ENCODE assay signal across 8 cellular contexts in the genomic region with DNA sequence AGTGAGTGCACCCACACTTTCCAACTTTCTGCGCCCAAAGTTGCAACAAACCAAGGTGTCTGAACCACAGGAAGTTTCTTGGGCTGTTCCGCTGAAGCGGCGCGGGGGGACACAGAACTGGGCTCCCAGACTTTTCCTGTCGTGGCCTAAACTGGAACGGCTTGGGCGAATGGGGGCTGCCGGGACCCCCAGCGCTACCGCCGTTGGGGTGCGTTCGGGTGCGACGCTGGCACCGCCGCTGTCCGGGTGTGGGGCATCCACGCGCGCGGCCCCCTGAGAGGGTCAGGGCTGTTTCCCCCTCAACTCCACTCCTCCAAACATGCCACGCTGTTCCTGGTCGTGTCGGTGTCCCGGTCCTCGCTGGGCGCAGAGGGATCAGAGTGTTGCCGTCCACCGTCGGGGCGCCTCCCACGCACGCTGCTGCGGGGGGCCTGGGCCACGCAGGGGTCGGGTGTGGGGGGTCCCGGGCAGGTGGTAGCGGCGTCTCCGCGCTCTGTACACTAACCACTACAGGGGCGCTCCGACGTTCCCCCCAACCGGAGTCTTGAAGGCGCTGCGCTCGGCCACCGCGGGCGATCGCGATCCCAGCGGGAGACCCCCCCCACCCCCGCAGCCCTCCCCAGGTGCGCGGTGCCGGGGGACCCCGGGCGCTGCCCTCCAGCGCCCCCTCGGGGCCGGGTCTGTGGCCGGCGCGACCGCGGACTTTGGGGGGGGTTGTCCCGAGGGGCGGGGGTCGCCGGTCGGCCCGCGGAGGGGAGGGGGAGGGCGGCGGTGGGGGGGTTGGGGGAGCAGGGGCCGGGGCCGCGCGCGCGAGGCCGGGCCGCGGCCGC. TPM values are rescaled to one million over a fixed set of nuclear protein-coding genes. Genes with fewer than 3 reads are reported as not detected.
DNase-seq lines count a peak whose midpoint lies in the region; ATAC-seq and TF ChIP-seq lines count a peak whose summit lies in the region.

No MANE protein-coding gene starts in this region.

- DNase-seq in SIG-M5 treated with dmso at 0.1 percent for 504 hours (lab: John Stamatoyannopoulos, UW; ENCODE audit: unreplicated experiment) (peak; percentile 48), SIG-M5 (lab: John Stamatoyannopoulos, UW) (no peak), PC-3 (peak; percentile 52), cardiac muscle cell (ENCODE audit: low read depth in 1 of 2, low spot score in 1 of 2) (peak; percentile 46 to 76), posterior cingulate gyrus (peak in 6 of 10 donors; percentile 37 to 90 (median 72)), vagina (ENCODE audit: extremely low spot score in 2 of 2) (no peak)
- DNase-seq in activated gamma-delta T cell treated with anti-CD3 and anti-CD28 coated beads, Interleukin-2, amount 50 U/mL, for 16 hours (ENCODE audit: low read depth), result peak; percentile 45

- H3K9ac ChIP-seq in PC-3 (ENCODE audit: low read length), result peak overlapping the region; percentile 95

- peak overlapping the region; percentile 63 for H3K27ac ChIP-seq in PC-3 (ENCODE audit: low read length)
- no peak overlapping the region for H3K27ac ChIP-seq in cardiac muscle cell
- peak overlapping the region; percentile 79 for H3K27ac ChIP-seq in vagina

- H3K4me1 ChIP-seq in PC-3 (ENCODE audit: insufficient read depth, low read length), result peaks cover 28% of the 10 kb centered on the region
- H3K4me1 ChIP-seq in cardiac muscle cell (ENCODE audit: low read depth), result peaks cover 34% of the 10 kb centered on the region
- H3K4me1 ChIP-seq in vagina, result peaks cover 26% of the 10 kb centered on the region

- intact Hi-C loops in PC-3 (cut with micrococcal nuclease), result loop anchor here (1.0 to 2.0 kb wide), 7 partner anchors 42 to 422 kb away; no protein-coding TSS in a partner anchor
- intact Hi-C loops in posterior cingulate gyrus (cut with DNase I), result loop anchor here (2.0 kb wide), 1 partner anchor 126 kb away; no protein-coding TSS in a partner anchor
- intact Hi-C loops in vagina (cut with DNase I), result loop anchor here (5.0 to 10.0 kb wide), 4 partner anchors 42 to 128 kb away; no protein-coding TSS in a partner anchor

- peaks cover 39% of the 10 kb centered on the region for H3K79me2 ChIP-seq in PC-3 (ENCODE audit: low read length)

- peak overlapping the region; percentile 68 for H3K4me3 ChIP-seq in PC-3 (ENCODE audit: low read length)
- H3K4me3 ChIP-seq in cardiac muscle cell, result peak overlapping the region; percentile 68
- peak overlapping the region; percentile 59 to 79 for H3K4me3 ChIP-seq in vagina

- POLR2A ChIA-PET in PC-3 (lab: Charles Lee; ENCODE audit: unreplicated experiment), result interaction anchor here (0.6 to 0.8 kb wide), 2 partner anchors 68 to 297 kb away, joined by 8 to 17 read pairs; no protein-coding TSS in a partner anchor

- ATAC-seq in HG03025 (IDR thresholded peaks at IDR 0.05; ENCODE audit: low FRiP score, unreplicated experiment) (peak; percentile 34), PC-3 (peak; percentile 30)

- BruUV-seq in PC-3 (replicated peaks; lab: Mats Ljungman, UMichigan), result no TSS peak

- H2AFZ ChIP-seq in PC-3 (ENCODE audit: low read length), result peak overlapping the region; percentile 69

- CTCF ChIA-PET in PC-3 (lab: Charles Lee), result interaction anchor here (1.5 kb wide), 1 partner anchor 272 kb away, joined by 5 read pairs; no protein-coding TSS in a partner anchor

- no peaks in the 10 kb centered on the region for H3K27me3 ChIP-seq in PC-3 (ENCODE audit: low read length)
- H3K27me3 ChIP-seq in cardiac muscle cell, result peaks cover 8% of the 10 kb centered on the region
- no peaks in the 10 kb centered on the region for H3K27me3 ChIP-seq in vagina

- TF ChIP-seq CTCF in PC-3 (conservative IDR thresholded peaks at IDR 0.05; ENCODE audit: low read depth, low read length), result 0 out of 2 replicates have a peak, but pooled peaks have one; percentile 36
- peak; percentile 23 for TF ChIP-seq CTCF in cardiac muscle cell (IDR thresholded peaks at IDR 0.05; ENCODE audit: low read depth, low read length)
- peak in 2 of 3 experiments; percentile 7 to 17 for TF ChIP-seq CTCF in vagina (IDR thresholded peaks at IDR 0.05)

- H3K9me3 ChIP-seq in PC-3 (ENCODE audit: low read length) (no peaks in the 10 kb centered on the region), cardiac muscle cell (ENCODE audit: low read depth) (no peaks in the 10 kb centered on the region), vagina (no peaks in the 10 kb centered on the region)

- no peaks in the 10 kb centered on the region for H3F3A ChIP-seq in PC-3 (ENCODE audit: low read length, unreplicated experiment)

- peak overlapping the region; percentile 84 for H3K4me2 ChIP-seq in PC-3 (ENCODE audit: low read length)

- H4K20me1 ChIP-seq in PC-3 (ENCODE audit: low read length), result peaks cover 13% of the 10 kb centered on the region

- TF ChIP-seq POLR2A in vagina (IDR thresholded peaks at IDR 0.05), result no peak

- no peaks in the 10 kb centered on the region for H3K9me2 ChIP-seq in PC-3 (replicated peaks; ENCODE audit: low read length)

- H3K36me3 ChIP-seq in PC-3 (ENCODE audit: low read depth, low read length), result 0 out of 2 replicates have a peak, but pooled peaks cover 5% of the 10 kb centered on the region
- H3K36me3 ChIP-seq in cardiac muscle cell, result no peaks in the 10 kb centered on the region
- no peaks in the 10 kb centered on the region for H3K36me3 ChIP-seq in vagina

RNA-seq across cellular contexts. Expression of gene CUX1, which starts 2.2 kb away (rescaled TPM):
- total RNA-seq in PC-3 (2014; rRNA removed) (39.6 and 44.5 TPM in 2 replicates), cardiac muscle cell (71.7 and 85.3 TPM in 2 replicates), vagina (65.3 TPM)
- polyA plus RNA-seq in cardiac muscle cell, result 66.6 and 67.7 TPM in 2 replicates

Comparison
In these comparisons a context has a peak if more than half of its experiments do, and no peak if none do; other contexts are left out.
1. DNase-seq: peak in SIG-M5 treated with dmso at 0.1 percent for 504 hours (single experiment), PC-3 (single experiment), activated gamma-delta T cell treated with anti-CD3 and anti-CD28 coated beads, Interleukin-2, amount 50 U/mL, for 16 hours (single experiment), cardiac muscle cell (2 of 2) and posterior cingulate gyrus (6 of 10); none in SIG-M5 (single experiment) and vagina (0 of 2).
2. Peak in every context shown above with its lines, with median percentiles within 50 percentile points of each other: H3K4me3 ChIP-seq and CTCF ChIP-seq.